ENCODE assay signal across 21 cellular contexts in the genomic region with DNA sequence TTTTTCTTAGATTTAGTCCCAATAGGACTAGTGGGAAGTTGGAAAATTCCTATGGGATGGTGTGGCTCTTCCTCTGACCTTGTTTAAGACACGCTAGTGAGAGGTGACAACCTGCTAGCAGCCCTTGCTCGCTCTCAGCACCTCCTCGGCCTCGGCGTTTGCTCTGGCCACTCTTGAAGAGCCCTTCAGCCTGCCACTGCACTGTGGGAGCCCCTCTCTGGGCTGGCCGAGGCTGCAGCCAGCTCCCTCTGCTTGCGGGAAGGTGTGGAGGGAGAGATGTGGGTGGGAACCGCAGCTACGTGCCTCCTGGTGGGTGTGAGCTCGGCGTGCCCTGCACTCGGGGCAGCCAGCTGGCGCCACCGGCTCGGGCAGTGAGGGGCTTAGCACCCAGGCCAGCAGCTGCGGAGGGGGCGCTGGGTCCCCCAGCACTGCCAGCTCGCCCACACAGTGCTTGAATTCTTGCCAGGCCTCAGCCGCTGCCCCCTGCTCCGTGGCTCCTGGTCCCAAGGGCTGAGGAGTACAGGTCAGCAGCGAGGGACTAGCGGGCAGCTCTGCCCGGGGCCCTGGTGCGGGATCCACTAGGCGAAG.
DNase-seq lines count a peak whose midpoint lies in the region; TF ChIP-seq lines count a peak whose summit lies in the region.
"Had no signal": no experiment of that assay in that cellular context is flagged by ENCODE, and none has a peak within 500 bp of the region (broad histone marks: within the 10 kb centered on the region; RNA-seq: fewer than 3 reads in every experiment).

No MANE protein-coding gene starts in this region.

- CTCF ChIA-PET in HEK293 (lab: Yijun Ruan, JAX): interaction anchor here (0.6 kb wide), 2 partner anchors 30 to 74 kb away, joined by 4 to 5 read pairs; no protein-coding TSS in a partner anchor

- H3K36me3 ChIP-seq in HEK293 (ENCODE audit: control insufficient read depth in 2 of 2, insufficient read depth in 1 of 2, low read length in 2 of 2): no peaks in the 10 kb centered on the region
- H3K36me3 ChIP-seq: BE2C had no signal

- peaks cover 9% of the 10 kb centered on the region for H3K4me1 ChIP-seq in HEK293 (ENCODE audit: control insufficient read depth, insufficient read depth, low read length)
- H3K4me1 ChIP-seq: A549, BE2C had no signal

- POLR2A ChIA-PET in HEK293 (lab: Yijun Ruan, JAX): no interaction called here

- H3K4me1 Mint-ChIP-seq in type B pancreatic cell (ENCODE audit: unreplicated experiment): peaks cover 21% of the 10 kb centered on the region
- H3K4me1 Mint-ChIP-seq: CD8-positive, alpha-beta memory T cell had no signal

- H3K36me3 Mint-ChIP-seq in type B pancreatic cell: peaks cover 4% of the 10 kb centered on the region
- H3K36me3 Mint-ChIP-seq: CD4-positive, alpha-beta memory T cell; CD4-positive, CD25-positive, alpha-beta regulatory T cell; CD8-positive, alpha-beta memory T cell had no signal

- TF ChIP-seq CTCF in HEK293 (tag by site-specific recombination; IDR thresholded peaks at IDR 0.05): no peak
- TF ChIP-seq CTCF in type B pancreatic cell (conservative IDR thresholded peaks at IDR 0.05): no peak

- no peaks in the 10 kb centered on the region for H3K9me3 ChIP-seq in HEK293 (ENCODE audit: control insufficient read depth, insufficient read depth, low read depth, low read length)
- H3K9me3 ChIP-seq: A549 had no signal

- no peak overlapping the region for H3K4me3 ChIP-seq in HEK293 (ENCODE audit: low read depth, low read length)
- H3K4me3 ChIP-seq: A549, BLaER1 had no signal

- H3K27me3 Mint-ChIP-seq in type B pancreatic cell: no peaks in the 10 kb centered on the region
- H3K27me3 Mint-ChIP-seq: CD4-positive, alpha-beta memory T cell had no signal

- no peak overlapping the region for H3K27ac ChIP-seq in HEK293 (ENCODE audit: extremely low read depth, low read depth, low read length)
- H3K27ac ChIP-seq: 22Rv1, A549, BLaER1 had no signal

- no peak overlapping the region for H3K27ac Mint-ChIP-seq in type B pancreatic cell
- H3K27ac Mint-ChIP-seq: CD14-positive monocyte had no signal

- no peak overlapping the region for H3K4me3 Mint-ChIP-seq in type B pancreatic cell
- H3K4me3 Mint-ChIP-seq: CD14-positive monocyte; CD4-positive, alpha-beta memory T cell; CD4-positive, CD25-positive, alpha-beta regulatory T cell; CD8-positive, alpha-beta memory T cell had no signal

- peak; percentile 8 for DNase-seq in activated gamma-delta T cell (lab: John Stamatoyannopoulos, UW)
- DNase-seq in activated gamma-delta T cell treated with Interleukin-2 at 50 U/mL for 16 hours: no peak
- peak; percentile 40 for DNase-seq in type B pancreatic cell (ENCODE audit: extremely low spot score, unreplicated experiment)
- DNase-seq in DMS79 (lab: John Stamatoyannopoulos, UW): no peak
- DNase-seq: AML-193; BE2C; C1 segment of cervical spinal cord; CD4-positive, alpha-beta memory T cell; CD4-positive, CD25-positive, alpha-beta regulatory T cell; CD8-positive, alpha-beta memory T cell; COR-L47; DMS 273 treated with DMSO at 0.1 percent for 48 hours; DMS153; DMS53; DMS79 treated with DMSO at 0.1 percent for 48 hours; GF-D8 had no signal

- peaks cover 11% of the 10 kb centered on the region for H3K9me3 Mint-ChIP-seq in type B pancreatic cell

TF ChIP-seq in HEK293, 187 proteins besides CTCF, POLR2A, EP300 and RAD21:
- TF ChIP-seq ZBTB17 (tag by site-specific recombination; IDR thresholded peaks at IDR 0.05): no peak
- TF ChIP-seq, protein P1, sequence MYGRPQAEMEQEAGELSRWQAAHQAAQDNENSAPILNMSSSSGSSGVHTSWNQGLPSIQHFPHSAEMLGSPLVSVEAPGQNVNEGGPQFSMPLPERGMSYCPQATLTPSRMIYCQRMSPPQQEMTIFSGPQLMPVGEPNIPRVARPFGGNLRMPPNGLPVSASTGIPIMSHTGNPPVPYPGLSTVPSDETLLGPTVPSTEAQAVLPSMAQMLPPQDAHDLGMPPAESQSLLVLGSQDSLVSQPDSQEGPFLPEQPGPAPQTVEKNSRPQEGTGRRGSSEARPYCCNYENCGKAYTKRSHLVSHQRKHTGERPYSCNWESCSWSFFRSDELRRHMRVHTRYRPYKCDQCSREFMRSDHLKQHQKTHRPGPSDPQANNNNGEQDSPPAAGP (tag by site-specific recombination; IDR thresholded peaks at IDR 0.05): no peak
- TF ChIP-seq ZNF37A (tag by site-specific recombination; IDR thresholded peaks at IDR 0.05): no peak
- peak; percentile 74 for TF ChIP-seq ZNF529 (tag by site-specific recombination; IDR thresholded peaks at IDR 0.05; ENCODE audit: insufficient replicate concordance)
- TF ChIP-seq, protein P2, sequence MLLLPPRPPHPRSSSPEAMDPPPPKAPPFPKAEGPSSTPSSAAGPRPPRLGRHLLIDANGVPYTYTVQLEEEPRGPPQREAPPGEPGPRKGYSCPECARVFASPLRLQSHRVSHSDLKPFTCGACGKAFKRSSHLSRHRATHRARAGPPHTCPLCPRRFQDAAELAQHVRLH (tag by site-specific recombination; IDR thresholded peaks at IDR 0.05): no peak
- no peak for TF ChIP-seq ZNF585B (tag by site-specific recombination; IDR thresholded peaks at IDR 0.05)
- TF ChIP-seq ZNF416 (tag by site-specific recombination; IDR thresholded peaks at IDR 0.05): 0 out of 2 replicates have a peak, but pooled peaks have one; percentile 36
- TF ChIP-seq, protein P3, sequence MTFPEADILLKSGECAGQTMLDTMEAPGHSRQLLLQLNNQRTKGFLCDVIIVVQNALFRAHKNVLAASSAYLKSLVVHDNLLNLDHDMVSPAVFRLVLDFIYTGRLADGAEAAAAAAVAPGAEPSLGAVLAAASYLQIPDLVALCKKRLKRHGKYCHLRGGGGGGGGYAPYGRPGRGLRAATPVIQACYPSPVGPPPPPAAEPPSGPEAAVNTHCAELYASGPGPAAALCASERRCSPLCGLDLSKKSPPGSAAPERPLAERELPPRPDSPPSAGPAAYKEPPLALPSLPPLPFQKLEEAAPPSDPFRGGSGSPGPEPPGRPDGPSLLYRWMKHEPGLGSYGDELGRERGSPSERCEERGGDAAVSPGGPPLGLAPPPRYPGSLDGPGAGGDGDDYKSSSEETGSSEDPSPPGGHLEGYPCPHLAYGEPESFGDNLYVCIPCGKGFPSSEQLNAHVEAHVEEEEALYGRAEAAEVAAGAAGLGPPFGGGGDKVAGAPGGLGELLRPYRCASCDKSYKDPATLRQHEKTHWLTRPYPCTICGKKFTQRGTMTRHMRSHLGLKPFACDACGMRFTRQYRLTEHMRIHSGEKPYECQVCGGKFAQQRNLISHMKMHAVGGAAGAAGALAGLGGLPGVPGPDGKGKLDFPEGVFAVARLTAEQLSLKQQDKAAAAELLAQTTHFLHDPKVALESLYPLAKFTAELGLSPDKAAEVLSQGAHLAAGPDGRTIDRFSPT (tag by site-specific recombination; IDR thresholded peaks at IDR 0.05): no peak
- TF ChIP-seq ZNF10 (tag by site-specific recombination; IDR thresholded peaks at IDR 0.05): no peak
- no peak for TF ChIP-seq ZNF146 (tag by site-specific recombination; IDR thresholded peaks at IDR 0.05)
- TF ChIP-seq ZNF510 (tag by site-specific recombination; IDR thresholded peaks at IDR 0.05; ENCODE audit: insufficient replicate concordance): no peak
- no peak for TF ChIP-seq ZNF140 (tag by site-specific recombination; IDR thresholded peaks at IDR 0.05)
- TF ChIP-seq ZNF112 (tag by site-specific recombination; IDR thresholded peaks at IDR 0.05): no peak

Comparison
In these comparisons a context has a peak if more than half of its experiments do, and no peak if none do; other contexts are left out.
1. DNase-seq: peak in activated gamma-delta T cell (single experiment) and type B pancreatic cell (single experiment); none in activated gamma-delta T cell treated with Interleukin-2 at 50 U/mL for 16 hours (single experiment) and DMS79 (single experiment).